ENCODE assay signal across 19 cellular contexts in the genomic region with DNA sequence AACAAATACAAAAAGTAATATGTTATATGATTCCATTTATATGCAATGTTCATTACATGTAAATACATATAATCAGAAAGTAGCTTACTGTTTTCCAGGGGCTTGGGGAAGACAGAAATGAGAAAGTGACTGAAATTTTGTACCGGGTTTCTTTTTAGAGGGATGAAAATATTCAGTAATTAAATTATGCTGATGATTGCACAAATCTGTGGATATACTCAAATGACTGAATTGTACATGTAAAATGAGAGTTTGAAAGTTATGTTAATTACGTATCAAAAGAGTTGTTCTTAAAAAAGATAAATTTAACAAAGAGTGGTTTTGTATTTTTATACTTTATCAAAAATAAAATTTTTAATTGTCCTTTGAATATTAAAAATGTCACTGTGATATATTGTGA.
DNase-seq lines count a peak whose midpoint lies in the region; ATAC-seq, FAIRE-seq and TF ChIP-seq lines count a peak whose summit lies in the region.
"Had no signal": no experiment of that assay in that cellular context is flagged by ENCODE, and none has a peak within 500 bp of the region (broad histone marks: within the 10 kb centered on the region; RNA-seq: fewer than 3 reads in every experiment).

No MANE protein-coding gene starts in this region.

- H2BK20ac ChIP-seq in IMR-90 (ENCODE audit: low read depth, low read length) = no peak overlapping the region

- no peak for TF ChIP-seq EP300 in HepG2 (IDR thresholded peaks at IDR 0.05; ENCODE audit: low read depth in 2 of 2, low read length in 2 of 2)
- TF ChIP-seq EP300 in HepG2 (CRISPR knock-in tag; IDR thresholded peaks at IDR 0.05; ENCODE audit: borderline replicate concordance) = no peak

- no peak overlapping the region for H3K18ac ChIP-seq in IMR-90 (ENCODE audit: low read depth, low read length)

- DNase-seq in HepG2 (ENCODE audit: low spot score) = no peak
- DNase-seq in right lobe of liver = no peak
- DNase-seq in IMR-90 = no peak
- no peak for DNase-seq in frontal cortex (ENCODE audit: low spot score in 2 of 2)
- no peak for DNase-seq in activated naive CD4-positive, alpha-beta T cell (lab: John Stamatoyannopoulos, UW)
- DNase-seq in hippocampal formation (lab: John Stamatoyannopoulos, UW) = no peak
- DNase-seq: AML-193; Caco-2; Calu3; CD4-positive, alpha-beta T cell; CD8-positive, alpha-beta T cell; DMS79 treated with DMSO at 0.1 percent for 48 hours; GF-D8 had no signal

- H3K27ac ChIP-seq in HepG2 (ENCODE audit: extremely low read length, insufficient read depth, low read length) = no peak overlapping the region
- no peak overlapping the region for H3K27ac ChIP-seq in right lobe of liver
- no peak overlapping the region for H3K27ac ChIP-seq in IMR-90 (ENCODE audit: insufficient read depth, low read length)
- H3K27ac ChIP-seq: 22Rv1; BLaER1 treated with 17β-estradiol and CSF1 and Interleukin-3, amounts not matched to agents 10 nM and 100 nM; C4-2B had no signal

- H2BK5ac ChIP-seq in IMR-90 (ENCODE audit: low read depth, low read length, poor library complexity, severe bottlenecking) = no peak overlapping the region

- TF ChIP-seq CTCF in HepG2 (CRISPR knock-in tag; IDR thresholded peaks at IDR 0.05) (no peak), right lobe of liver (IDR thresholded peaks at IDR 0.05) (no peak), IMR-90 (conservative IDR thresholded peaks at IDR 0.05; ENCODE audit: low read depth, low read length) (no peak)

- H4K91ac ChIP-seq in IMR-90 (ENCODE audit: insufficient read depth, low read depth, low read length) = no peak overlapping the region

- no peaks in the 10 kb centered on the region for H3K79me2 ChIP-seq in HepG2 (ENCODE audit: insufficient read depth, low read length)

- no peak overlapping the region for H3K14ac ChIP-seq in IMR-90 (replicated peaks; ENCODE audit: low read depth, low read length)

- TF ChIP-seq RAD21 in HepG2 (CRISPR knock-in tag; IDR thresholded peaks at IDR 0.05) (no peak), IMR-90 (IDR thresholded peaks at IDR 0.05; ENCODE audit: low read length) (no peak)

- no peak overlapping the region for H2BK120ac ChIP-seq in IMR-90 (ENCODE audit: low read depth, low read length)

- in situ Hi-C loops in HepG2 (cut with HindIII; ENCODE audit: extremely low pct_ligation_motif_present, low pct_unique_long_range_greater_than_20kb) (no loop called here), IMR-90 (cut with MboI; ENCODE audit: low sequenced_read_pairs) (no loop called here)

- intact Hi-C loops in HepG2 (cut with micrococcal nuclease; ENCODE audit: unreplicated experiment) = no loop called here
- intact Hi-C loops in right lobe of liver (cut with DNase I) = no loop called here
- intact Hi-C loops in IMR-90 (cut with micrococcal nuclease) = no loop called here

- H3K9me1 ChIP-seq in IMR-90 (ENCODE audit: insufficient read depth, low read length) = no peaks in the 10 kb centered on the region

- dilution Hi-C loops in IMR-90 (cut with HindIII; ENCODE audit: low sequenced_read_pairs, unreplicated experiment) = no loop called here

- H3K4ac ChIP-seq in IMR-90 (ENCODE audit: low read depth, low read length) = no peak overlapping the region

- H3K4me2 ChIP-seq in HepG2 (ENCODE audit: low read depth, low read length) (no peak overlapping the region), IMR-90 (ENCODE audit: low read depth, low read length) (no peak overlapping the region)
- H3K4me2 ChIP-seq: BLaER1 treated with 17β-estradiol and CSF1 and Interleukin-3, amounts not matched to agents 10 nM and 100 nM had no signal

- no peak for TF ChIP-seq POLR2A in HepG2 (IDR thresholded peaks at IDR 0.05; ENCODE audit: insufficient read depth in 1 of 2, low read depth in 2 of 2, low read length in 2 of 2)
- no peak for TF ChIP-seq POLR2A in right lobe of liver (IDR thresholded peaks at IDR 0.05)
- no peak for TF ChIP-seq POLR2A in IMR-90 (IDR thresholded peaks at IDR 0.05; ENCODE audit: low read depth, low read length)

- H3K79me1 ChIP-seq in IMR-90 (ENCODE audit: low read depth in 1 of 2, low read length in 2 of 2) = no peaks in the 10 kb centered on the region

- no peaks in the 10 kb centered on the region for H4K20me1 ChIP-seq in HepG2 (ENCODE audit: insufficient read depth, low read length)
- H4K20me1 ChIP-seq in IMR-90 (ENCODE audit: insufficient read depth, low read length) = no peaks in the 10 kb centered on the region
- H4K20me1 ChIP-seq: BLaER1 treated with 17β-estradiol and CSF1 and Interleukin-3, amounts not matched to agents 10 nM and 100 nM had no signal

- BruUV-seq in HepG2 (replicated peaks; lab: Mats Ljungman, UMichigan) (no TSS peak), IMR-90 (replicated peaks; lab: Mats Ljungman, UMichigan) (no TSS peak)

- no peak overlapping the region for H2AK9ac ChIP-seq in IMR-90 (replicated peaks; ENCODE audit: low read depth, low read length, poor library complexity)

- H2BK15ac ChIP-seq in IMR-90 (ENCODE audit: low read depth, low read length) = no peak overlapping the region

- 3% methylated on average over 2 of the region's 2 CpGs for WGBS in HepG2 (ENCODE audit: low lambda C conversion rate)
- WGBS in right lobe of liver (ENCODE audit: insufficient coverage, low coverage, low lambda C conversion rate, missing lambda C conversion rate) = 70% methylated on average over 2 of the region's 2 CpGs
- WGBS in IMR-90 (ENCODE audit: extremely low coverage in 2 of 2, insufficient read length in 1 of 2), 2 experiments = no CpG with 5 or more reads among the region's 2 CpGs

- no peak overlapping the region for H3K56ac ChIP-seq in IMR-90 (ENCODE audit: extremely low read depth, insufficient read depth, low read length)

- POLR2A ChIA-PET in HepG2 (lab: Yijun Ruan, JAX) (no interaction called here), IMR-90 (lab: Charles Lee; ENCODE audit: unreplicated experiment) (no interaction called here)

- no peak overlapping the region for H2AFZ ChIP-seq in HepG2 (ENCODE audit: low read length)
- no peak overlapping the region for H2AFZ ChIP-seq in IMR-90 (replicated peaks; ENCODE audit: low read length, poor library complexity)

- ATAC-seq in HepG2 = no peak
- ATAC-seq in right lobe of liver = no peak
- no peak for ATAC-seq in IMR-90 (ENCODE audit: low read depth)
- ATAC-seq: CD8-positive, alpha-beta T cell had no signal

- H3K4me3 ChIP-seq in HepG2 (replicated peaks in 1 of 3; ENCODE audit: insufficient read depth in 1 of 3, low read depth in 2 of 3, low read length in 3 of 3) = no peak overlapping the region
- H3K4me3 ChIP-seq in right lobe of liver = no peak overlapping the region
- H3K4me3 ChIP-seq in IMR-90 (ENCODE audit: insufficient read depth, low read depth, low read length) = no peak overlapping the region
- H3K4me3 ChIP-seq: BLaER1 treated with 17β-estradiol and CSF1 and Interleukin-3, amounts not matched to agents 10 nM and 100 nM had no signal

- H4K8ac ChIP-seq in IMR-90 (ENCODE audit: low read depth in 2 of 2, low read length in 2 of 2) = no peak overlapping the region

- H2AK5ac ChIP-seq in IMR-90 (ENCODE audit: low read depth, low read length) = no peak overlapping the region

- FAIRE-seq in HepG2 (lab: Jason Lieb, UNC) = no peak
- FAIRE-seq in frontal cortex (lab: Jason Lieb, UNC) = peak; percentile 8
- FAIRE-seq: G401.6, GM12891, GM19239 had no signal

- H3K36me3 ChIP-seq in HepG2 (replicated peaks in 1 of 2; ENCODE audit: control insufficient read depth in 1 of 2, insufficient read depth in 2 of 2, low read length in 2 of 2) = no peaks in the 10 kb centered on the region
- H3K36me3 ChIP-seq in right lobe of liver = no peaks in the 10 kb centered on the region
- H3K36me3 ChIP-seq in IMR-90 (ENCODE audit: control insufficient read depth, insufficient read depth, low read length) = no peaks in the 10 kb centered on the region
- H3K36me3 ChIP-seq: BLaER1 treated with 17β-estradiol and CSF1 and Interleukin-3, amounts not matched to agents 10 nM and 100 nM had no signal

- H3K4me1 ChIP-seq in HepG2 (ENCODE audit: insufficient read depth, low read length) (no peaks in the 10 kb centered on the region), right lobe of liver (no peaks in the 10 kb centered on the region), IMR-90 (ENCODE audit: control insufficient read depth, insufficient read depth, low read length) (no peaks in the 10 kb centered on the region)
- H3K4me1 ChIP-seq: BLaER1 treated with 17β-estradiol and CSF1 and Interleukin-3, amounts not matched to agents 10 nM and 100 nM; Caco-2 had no signal

- H3K9ac ChIP-seq in HepG2 (ENCODE audit: insufficient read depth, low read depth, low read length) (no peak overlapping the region), IMR-90 (ENCODE audit: low read depth, low read length) (no peak overlapping the region)
- H3K9ac ChIP-seq: BLaER1 treated with 17β-estradiol and CSF1 and Interleukin-3, amounts not matched to agents 10 nM and 100 nM had no signal

- no peaks in the 10 kb centered on the region for H3K27me3 ChIP-seq in HepG2 (ENCODE audit: control insufficient read depth in 1 of 2, insufficient read depth in 2 of 2, low read length in 2 of 2)
- no peaks in the 10 kb centered on the region for H3K27me3 ChIP-seq in right lobe of liver
- H3K27me3 ChIP-seq in IMR-90 (ENCODE audit: control insufficient read depth, insufficient read depth, low read length) = no peaks in the 10 kb centered on the region
- H3K27me3 ChIP-seq: BLaER1 treated with 17β-estradiol and CSF1 and Interleukin-3, amounts not matched to agents 10 nM and 100 nM had no signal

- no peak overlapping the region for H4K5ac ChIP-seq in IMR-90 (ENCODE audit: low read depth, low read length)

- H3K9me3 ChIP-seq in HepG2 (ENCODE audit: low read length) = no peaks in the 10 kb centered on the region
- H3K9me3 ChIP-seq in right lobe of liver = peaks cover 0 to 6% (median 0%) of the 10 kb centered on the region in 4 donors
- H3K9me3 ChIP-seq in IMR-90 (ENCODE audit: control insufficient read depth, insufficient read depth, low read length) = peaks cover 2% of the 10 kb centered on the region; the same call in 1 of the 2 replicates
- H3K9me3 ChIP-seq: Caco-2 had no signal

- H3K23ac ChIP-seq in IMR-90 (ENCODE audit: low read depth, low read length) = no peak overlapping the region

- CTCF ChIA-PET in HepG2 (lab: Yijun Ruan, JAX; ENCODE audit: low intra/inter-chr PET ratio, low total read pairs) = no interaction called here
- CTCF ChIA-PET in IMR-90 (lab: Yijun Ruan, JAX) = no interaction called here

TF ChIP-seq in HepG2, 621 proteins besides CTCF, POLR2A, EP300 and RAD21:
- no peak for TF ChIP-seq ISL2 (CRISPR knock-in tag; IDR thresholded peaks at IDR 0.05)
- TF ChIP-seq MAFK (conservative IDR thresholded peaks at IDR 0.05 in 1 of 2, IDR thresholded peaks at IDR 0.05 in 1 of 2; ENCODE audit: low read length in 2 of 2) = peak; percentile 36 to 71; a peak in 2 of 4 replicates
- peak; percentile 31; the same call in 1 of the 2 replicates for TF ChIP-seq MAFF (IDR thresholded peaks at IDR 0.05; ENCODE audit: low read depth, low read length)
- TF ChIP-seq ZNF879 (CRISPR knock-in tag; IDR thresholded peaks at IDR 0.05) = no peak

TF ChIP-seq in IMR-90, 13 proteins besides CTCF, POLR2A, EP300 and RAD21 (continues in another document):
- TF ChIP-seq CEBPB (IDR thresholded peaks at IDR 0.05; ENCODE audit: low read depth, low read length) (no peak), MAFK (IDR thresholded peaks at IDR 0.05; ENCODE audit: low read depth, low read length) (peak; percentile 53), CHD1 (IDR thresholded peaks at IDR 0.05; ENCODE audit: low read depth, low read length) (no peak), BHLHE40 (IDR thresholded peaks at IDR 0.05; ENCODE audit: low read depth, low read length) (no peak), SMC3 (IDR thresholded peaks at IDR 0.05; ENCODE audit: low read depth, low read length) (no peak)
